ENCODE assay signal across 11 cellular contexts in genomic region chr19:6238256-6238642, GRCh38. TPM values are rescaled to one million over a fixed set of nuclear protein-coding genes. Genes with fewer than 3 reads are reported as not detected.
A peak's percentile ranks its signal among the peaks of the same experiment; 100 is the strongest.
DNase-seq lines count a peak whose midpoint lies in the region; ATAC-seq and TF ChIP-seq lines count a peak whose summit lies in the region.
"Had no signal": no experiment of that assay in that cellular context is flagged by ENCODE, and none has a peak within 500 bp of the region (broad histone marks: within the 10 kb centered on the region; RNA-seq: fewer than 3 reads in every experiment).

No MANE protein-coding gene starts in this region.

- H3K27me3 ChIP-seq in lower lobe of right lung (ENCODE audit: low read depth) = no peaks in the 10 kb centered on the region

- DNase-seq in stimulated activated CD4-positive, alpha-beta T cell treated with anti-CD3 and anti-CD28 coated beads, Interleukin-15, amount 100 ng/mL, for 24 hours = peak; percentile 36
- no peak for DNase-seq in stimulated activated CD4-positive, alpha-beta T cell treated with anti-CD3 and anti-CD28 coated beads, Interleukin-2, amount 100 ng/mL, for 48 hours
- DNase-seq in lower lobe of right lung = no peak
- DNase-seq in cerebellar cortex (ENCODE audit: low spot score) = no peak
- DNase-seq in sciatic nerve (ENCODE audit: low spot score) = no peak
- DNase-seq: Calu3; NCI-H510A; stimulated activated naive B cell treated with anti-CD40 and anti-IgM and Interleukin-4, amounts not matched to agents 10 μg/mL and 1 μg/mL and 100 μg/mL, for 72 hours had no signal

- intact Hi-C loops in lower lobe of right lung (cut with DNase I) = loop anchor here (5.0 kb wide), 1 partner anchor 34 kb away; no protein-coding TSS in a partner anchor
- intact Hi-C loops in sciatic nerve (cut with DNase I) = no loop called here

- H3K4me3 ChIP-seq in lower lobe of right lung = peak overlapping the region; percentile 14

- H3K27ac ChIP-seq in angular gyrus (ENCODE audit: low read depth, low read length) (peak overlapping the region; percentile 74), lower lobe of right lung (peak overlapping the region; percentile 77)

- peaks cover 93% of the 10 kb centered on the region for H3K4me1 ChIP-seq in lower lobe of right lung

- H3K9me3 ChIP-seq in lower lobe of right lung = no peaks in the 10 kb centered on the region

- peaks cover 6% of the 10 kb centered on the region for H3K36me3 ChIP-seq in lower lobe of right lung

- ATAC-seq in lower lobe of right lung (no peak), sciatic nerve (no peak), GM21447 (IDR thresholded peaks at IDR 0.05; ENCODE audit: unreplicated experiment) (no peak), GM18861 (IDR thresholded peaks at IDR 0.05; ENCODE audit: unreplicated experiment) (no peak)
- ATAC-seq: stimulated activated naive B cell treated with anti-CD40 and anti-IgM and Interleukin-4, amounts not matched to agents 10 μg/mL and 1 μg/mL and 100 μg/mL, for 72 hours had no signal

- TF ChIP-seq CTCF in lower lobe of right lung (IDR thresholded peaks at IDR 0.05) = no peak

RNA-seq across cellular contexts. Expression of gene MLLT1, which starts 41.5 kb away (rescaled TPM):
- total RNA-seq in lower lobe of right lung (61.9 TPM), sciatic nerve (72.5 TPM)
